In genomic region chr5:41067714-41068113, GRCh38 we compare ENCODE assay signal across 1 cellular context.
TF ChIP-seq lines count a peak whose summit lies in the region.

No MANE protein-coding gene starts in this region.

TF ChIP-seq in K562, 482 proteins besides CTCF, POLR2A, EP300 and RAD21 (continued from another document):
- TF ChIP-seq ZBTB9 (CRISPR knock-in tag; IDR thresholded peaks at IDR 0.05): no peak
- TF ChIP-seq SMC3 (conservative IDR thresholded peaks at IDR 0.05; ENCODE audit: insufficient read depth, low read depth, low read length): no peak
- no peak for TF ChIP-seq TCF7 (IDR thresholded peaks at IDR 0.05; ENCODE audit: borderline replicate concordance)
- TF ChIP-seq XRCC3 (IDR thresholded peaks at IDR 0.05): no peak
- TF ChIP-seq MIER1 (IDR thresholded peaks at IDR 0.05; ENCODE audit: low read depth): no peak
- no peak for TF ChIP-seq IRF1 (CRISPR knock-in tag; IDR thresholded peaks at IDR 0.05; ENCODE audit: borderline replicate concordance)
- TF ChIP-seq GATAD2B (IDR thresholded peaks at IDR 0.05; ENCODE audit: borderline replicate concordance): no peak
- no peak for TF ChIP-seq PATZ1 (CRISPR knock-in tag; IDR thresholded peaks at IDR 0.05; ENCODE audit: borderline replicate concordance)
- no peak for TF ChIP-seq MTA3 (IDR thresholded peaks at IDR 0.05; ENCODE audit: borderline replicate concordance)
TF ChIP-seq in K562: peak in this region for 0.
